Comparison of ENCODE assay signal across 8 cellular contexts in genomic region chr2:50401772-50402653, GRCh38.
DNase-seq lines count a peak whose midpoint lies in the region; ATAC-seq, FAIRE-seq and TF ChIP-seq lines count a peak whose summit lies in the region.

No MANE protein-coding gene starts in this region.

- ATAC-seq in activated CD8-positive, alpha-beta memory T cell treated with anti-CD3 and anti-CD28 coated beads, Interleukin-2, amount 10 ng/mL, durations not matched to agents 7 days and 5 days = no peak
- ATAC-seq in GM21723 (IDR thresholded peaks at IDR 0.05; ENCODE audit: unreplicated experiment) = peak; percentile 83
- no peak for ATAC-seq in GM21717 (IDR thresholded peaks at IDR 0.05; ENCODE audit: unreplicated experiment)

- no peak overlapping the region for H3K27ac Mint-ChIP-seq in activated CD8-positive, alpha-beta memory T cell treated with anti-CD3 and anti-CD28 coated beads, Interleukin-2, amount 10 ng/mL, durations not matched to agents 7 days and 5 days
- no peak overlapping the region for H3K27ac Mint-ChIP-seq in nephron progenitor cell

- no peaks in the 10 kb centered on the region for H3K36me3 Mint-ChIP-seq in activated CD8-positive, alpha-beta memory T cell treated with anti-CD3 and anti-CD28 coated beads, Interleukin-2, amount 10 ng/mL, durations not matched to agents 7 days and 5 days
- no peaks in the 10 kb centered on the region for H3K36me3 Mint-ChIP-seq in nephron progenitor cell (ENCODE audit: low read depth)

- H3K4me1 Mint-ChIP-seq in activated CD8-positive, alpha-beta memory T cell treated with anti-CD3 and anti-CD28 coated beads, Interleukin-2, amount 10 ng/mL, durations not matched to agents 7 days and 5 days = no peaks in the 10 kb centered on the region
- H3K4me1 Mint-ChIP-seq in nephron progenitor cell = peaks cover 14% of the 10 kb centered on the region

- no peak for FAIRE-seq in RCC 7860 (lab: Jason Lieb, UNC)

- no peaks in the 10 kb centered on the region for H3K27me3 Mint-ChIP-seq in activated CD8-positive, alpha-beta memory T cell treated with anti-CD3 and anti-CD28 coated beads, Interleukin-2, amount 10 ng/mL, durations not matched to agents 7 days and 5 days
- peaks cover 6% of the 10 kb centered on the region for H3K27me3 Mint-ChIP-seq in nephron progenitor cell (ENCODE audit: low read depth, poor library complexity)

- CTCF ChIA-PET in activated CD8-positive, alpha-beta memory T cell treated with anti-CD3 and anti-CD28 coated beads, Interleukin-2, amount 10 ng/mL, durations not matched to agents 7 days and 5 days (lab: Charles Lee) = interaction anchor here (1.0 to 1.6 kb wide), 2 partner anchors 1456 to 1465 kb away, joined by 3 to 8 read pairs; no protein-coding TSS in a partner anchor

- H3K9me3 Mint-ChIP-seq in activated CD8-positive, alpha-beta memory T cell treated with anti-CD3 and anti-CD28 coated beads, Interleukin-2, amount 10 ng/mL, durations not matched to agents 7 days and 5 days (ENCODE audit: low read depth) = no peaks in the 10 kb centered on the region
- H3K9me3 Mint-ChIP-seq in nephron progenitor cell = no peaks in the 10 kb centered on the region

- H3K4me3 Mint-ChIP-seq in activated CD8-positive, alpha-beta memory T cell treated with anti-CD3 and anti-CD28 coated beads, Interleukin-2, amount 10 ng/mL, durations not matched to agents 7 days and 5 days = no peak overlapping the region
- H3K4me3 Mint-ChIP-seq in nephron progenitor cell = no peak overlapping the region

- TF ChIP-seq CTCF in nephron progenitor cell (IDR thresholded peaks at IDR 0.05) = peak; percentile 96

- peak; percentile 41 for DNase-seq in activated CD8-positive, alpha-beta memory T cell treated with anti-CD3 and anti-CD28 coated beads, Interleukin-2, amount 10 ng/mL, durations not matched to agents 7 days and 5 days
- no peak for DNase-seq in activated CD8-positive, alpha-beta memory T cell treated with anti-CD3 and anti-CD28 coated beads for 24 hours
- DNase-seq in LHCN-M2 (ENCODE audit: low read depth) = peak; percentile 2
- peak; percentile 17 for DNase-seq in RCC 7860 (ENCODE audit: low spot score)
- DNase-seq in ecto neural progenitor cell (ENCODE audit: low spot score) = peak; percentile 61
- peak; percentile 76 for DNase-seq in nephron progenitor cell
